In the genomic region with DNA sequence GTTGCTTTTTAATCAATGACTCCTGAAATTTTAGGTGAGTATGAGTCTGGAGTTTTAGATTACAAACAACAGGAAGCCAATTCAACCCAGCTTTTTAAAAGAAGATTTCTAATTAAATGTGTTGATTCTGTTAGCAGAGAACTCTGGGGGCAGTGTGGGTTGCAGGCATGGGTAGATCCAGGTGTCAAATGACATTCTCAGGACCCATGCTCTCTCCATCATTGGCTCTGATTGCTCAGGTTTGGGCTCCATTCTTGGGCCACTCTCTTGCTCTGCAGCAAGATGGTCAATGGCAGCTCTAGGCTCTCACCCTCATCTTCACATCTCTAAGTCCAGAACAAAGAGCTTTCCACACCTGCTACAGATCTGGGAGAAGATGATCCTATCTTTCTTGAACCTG, we compare ENCODE assay signal across 35 cellular contexts.
"Had no signal": no experiment of that assay in that cellular context is flagged by ENCODE, and none has a peak within 500 bp of the region (broad histone marks: within the 10 kb centered on the region; RNA-seq: fewer than 3 reads in every experiment).

No MANE protein-coding gene starts in this region.

- H3K27me3 ChIP-seq: adrenal gland, body of pancreas, esophagus muscularis mucosa, gastroesophageal sphincter had no signal

- H3K9me3 ChIP-seq: adrenal gland, body of pancreas, esophagus muscularis mucosa had no signal

- H3K36me3 ChIP-seq: adrenal gland, esophagus muscularis mucosa, gastroesophageal sphincter, WERI-Rb-1 had no signal

- ATAC-seq: activated CD4-positive, alpha-beta T cell treated with anti-CD3 and anti-CD28 coated beads for 36 hours; activated CD8-positive, alpha-beta memory T cell treated with anti-CD3 and anti-CD28 coated beads, Interleukin-2, amount 10 ng/mL, durations not matched to agents 7 days and 5 days; activated CD8-positive, alpha-beta T cell treated with anti-CD3 and anti-CD28 coated beads, Interleukin-2, amount 10 ng/mL, durations not matched to agents 7 days and 5 days; activated naive CD8-positive, alpha-beta T cell treated with anti-CD3 and anti-CD28 coated beads, Interleukin-2, amount 50 U/mL, for 24 hours; body of pancreas; effector memory CD8-positive, alpha-beta T cell; gastroesophageal sphincter; T-helper 17 cell had no signal

- H3K4me1 Mint-ChIP-seq: T-helper 17 cell had no signal

- H3K27ac ChIP-seq: adrenal gland, body of pancreas, esophagus muscularis mucosa, gastroesophageal sphincter, WERI-Rb-1 had no signal

- DNase-seq: activated CD4-positive, alpha-beta memory T cell treated with anti-CD3 and anti-CD28 coated beads for 36 hours; activated CD4-positive, alpha-beta T cell treated with anti-CD3 and anti-CD28 coated beads for 36 hours; activated CD4-positive, alpha-beta T cell treated with anti-CD3 and anti-CD28 coated beads, Interleukin-2, amount 10 ng/mL, durations not matched to agents 24 days and 14 days; activated CD4-positive, CD25-positive, alpha-beta regulatory T cell; activated CD4-positive, CD25-positive, alpha-beta regulatory T cell treated with anti-CD3 and anti-CD28 coated beads, Interleukin-2, amount 50 U/mL, for 72 hours; activated CD8-positive, alpha-beta memory T cell treated with anti-CD3 and anti-CD28 coated beads, Interleukin-2, amount 10 ng/mL, durations not matched to agents 7 days and 5 days; activated CD8-positive, alpha-beta memory T cell treated with anti-CD3 and anti-CD28 coated beads, Interleukin-2, amount 50 U/mL, for 4 hours; activated CD8-positive, alpha-beta T cell treated with anti-CD3 and anti-CD28 coated beads, Interleukin-2, amount 10 ng/mL, durations not matched to agents 7 days and 5 days; activated effector memory CD4-positive, alpha-beta T cell treated with anti-CD3 and anti-CD28 coated beads, Interleukin-2, amount 50 U/mL, for 16 hours; activated naive CD4-positive, alpha-beta T cell treated with anti-CD3 and anti-CD28 coated beads for 36 hours; activated naive CD8-positive, alpha-beta T cell treated with anti-CD3 and anti-CD28 coated beads for 36 hours; activated naive CD8-positive, alpha-beta T cell treated with anti-CD3 and anti-CD28 coated beads, Interleukin-2, amount 50 U/mL, for 24 hours; activated T-cell treated with anti-CD3 and anti-CD28 coated beads, Interleukin-2, amount 50 U/mL, for 1 hour; activated T-cell treated with anti-CD3 and anti-CD28 coated beads, Interleukin-2, amount 50 U/mL, for 48 hours; adrenal gland; amygdala; aorta; body of pancreas; caudate nucleus; cortex of kidney; dermis blood vessel endothelial cell; effector CD4-positive, alpha-beta T cell; effector memory CD8-positive, alpha-beta T cell; erythroblast; foreskin melanocyte; T-helper 1 cell; T-helper 17 cell; T1000; WERI-Rb-1 had no signal

- H3K27ac Mint-ChIP-seq: activated CD4-positive, alpha-beta memory T cell treated with anti-CD3 and anti-CD28 coated beads for 36 hours; activated CD4-positive, alpha-beta T cell treated with anti-CD3 and anti-CD28 coated beads for 36 hours; activated CD4-positive, alpha-beta T cell treated with anti-CD3 and anti-CD28 coated beads, Interleukin-2, amount 10 ng/mL, durations not matched to agents 24 days and 14 days; activated CD8-positive, alpha-beta memory T cell treated with anti-CD3 and anti-CD28 coated beads, Interleukin-2, amount 10 ng/mL, durations not matched to agents 7 days and 5 days; activated CD8-positive, alpha-beta T cell treated with anti-CD3 and anti-CD28 coated beads, Interleukin-2, amount 10 ng/mL, durations not matched to agents 7 days and 5 days; activated naive CD4-positive, alpha-beta T cell treated with anti-CD3 and anti-CD28 coated beads for 36 hours; activated naive CD4-positive, alpha-beta T cell treated with anti-CD3 and anti-CD28 coated beads, Interleukin-2, amount 50 U/mL, for 24 hours; activated naive CD8-positive, alpha-beta T cell treated with anti-CD3 and anti-CD28 coated beads for 36 hours; activated naive CD8-positive, alpha-beta T cell treated with anti-CD3 and anti-CD28 coated beads, Interleukin-2, amount 50 U/mL, for 24 hours; activated T-helper 1 cell treated with anti-CD3 and anti-CD28 coated beads, Interleukin-12 subunit alpha, Interleukin-12 subunit beta, Interleukin-2, Interleukin-4 antibody, amounts not matched to agents 30 ng/mL and 10 ng/mL and 1 ng/mL, durations not matched to agents 14 hours and 24 hours and 36 hours; activated T-helper 2 cell treated with anti-CD3 and anti-CD28 coated beads, Interferon-gamma antibody, Interleukin-2, Interleukin-4, amounts not matched to agents 10 μg/mL and 5 μg/mL and 100 μg/mL, durations not matched to agents 14 hours and 24 hours and 36 hours; effector memory CD8-positive, alpha-beta T cell; T-helper 17 cell; T-helper 2 cell treated with Interferon-gamma antibody and Interleukin-4, amounts not matched to agents 5 μg/mL and 100 μg/mL, for 36 hours had no signal

- H3K4me3 ChIP-seq: adrenal gland, body of pancreas, esophagus muscularis mucosa, gastroesophageal sphincter had no signal

- H3K4me3 Mint-ChIP-seq: activated CD4-positive, alpha-beta memory T cell treated with anti-CD3 and anti-CD28 coated beads for 36 hours; activated CD4-positive, alpha-beta T cell treated with anti-CD3 and anti-CD28 coated beads for 36 hours; activated CD4-positive, alpha-beta T cell treated with anti-CD3 and anti-CD28 coated beads, Interleukin-2, amount 10 ng/mL, durations not matched to agents 24 days and 14 days; activated CD8-positive, alpha-beta memory T cell treated with anti-CD3 and anti-CD28 coated beads, Interleukin-2, amount 10 ng/mL, durations not matched to agents 7 days and 5 days; activated CD8-positive, alpha-beta T cell treated with anti-CD3 and anti-CD28 coated beads, Interleukin-2, amount 10 ng/mL, durations not matched to agents 7 days and 5 days; activated naive CD4-positive, alpha-beta T cell treated with anti-CD3 and anti-CD28 coated beads for 36 hours; activated naive CD4-positive, alpha-beta T cell treated with anti-CD3 and anti-CD28 coated beads, Interleukin-2, amount 50 U/mL, for 24 hours; activated naive CD8-positive, alpha-beta T cell treated with anti-CD3 and anti-CD28 coated beads for 36 hours; activated naive CD8-positive, alpha-beta T cell treated with anti-CD3 and anti-CD28 coated beads, Interleukin-2, amount 50 U/mL, for 24 hours; activated T-helper 1 cell treated with anti-CD3 and anti-CD28 coated beads, Interleukin-12 subunit alpha, Interleukin-12 subunit beta, Interleukin-2, Interleukin-4 antibody, amounts not matched to agents 30 ng/mL and 10 ng/mL and 1 ng/mL, durations not matched to agents 14 hours and 24 hours and 36 hours; effector memory CD8-positive, alpha-beta T cell; T-helper 17 cell; T-helper 2 cell treated with Interferon-gamma antibody and Interleukin-4, amounts not matched to agents 5 μg/mL and 100 μg/mL, for 36 hours had no signal

- H3K36me3 Mint-ChIP-seq: activated CD4-positive, alpha-beta memory T cell treated with anti-CD3 and anti-CD28 coated beads for 36 hours; activated CD8-positive, alpha-beta memory T cell treated with anti-CD3 and anti-CD28 coated beads, Interleukin-2, amount 10 ng/mL, durations not matched to agents 7 days and 5 days; activated naive CD4-positive, alpha-beta T cell treated with anti-CD3 and anti-CD28 coated beads, Interleukin-2, amount 50 U/mL, for 24 hours had no signal

- H3K4me1 ChIP-seq: adrenal gland, body of pancreas had no signal

- H3K9me3 Mint-ChIP-seq: activated naive CD4-positive, alpha-beta T cell treated with anti-CD3 and anti-CD28 coated beads, Interleukin-2, amount 50 U/mL, for 24 hours; activated naive CD8-positive, alpha-beta T cell treated with anti-CD3 and anti-CD28 coated beads for 36 hours; activated naive CD8-positive, alpha-beta T cell treated with anti-CD3 and anti-CD28 coated beads, Interleukin-2, amount 50 U/mL, for 24 hours; activated T-helper 1 cell treated with anti-CD3 and anti-CD28 coated beads, Interleukin-12 subunit alpha, Interleukin-12 subunit beta, Interleukin-2, Interleukin-4 antibody, amounts not matched to agents 30 ng/mL and 10 ng/mL and 1 ng/mL, durations not matched to agents 14 hours and 24 hours and 36 hours had no signal
